In genomic region chr14:99595524-99595923, GRCh38 we compare ENCODE assay signal across 14 cellular contexts. TPM values are rescaled to one million over a fixed set of nuclear protein-coding genes. Genes with fewer than 3 reads are reported as not detected.
DNase-seq lines count a peak whose midpoint lies in the region; ATAC-seq and TF ChIP-seq lines count a peak whose summit lies in the region.
"Had no signal": no experiment of that assay in that cellular context is flagged by ENCODE, and none has a peak within 500 bp of the region (broad histone marks: within the 10 kb centered on the region; RNA-seq: fewer than 3 reads in every experiment).

No MANE protein-coding gene starts in this region.

- H3K4me3 ChIP-seq in mucosa of stomach (ENCODE audit: low read length) (no peak overlapping the region), uterus (no peak overlapping the region), psoas muscle (no peak overlapping the region)
- H3K4me3 ChIP-seq: K562 had no signal

- H3K4me1 ChIP-seq in mucosa of stomach (ENCODE audit: control insufficient read depth, insufficient read depth, low read length) (peaks cover 93% of the 10 kb centered on the region), uterus (peaks cover 0 to 22% of the 10 kb centered on the region in 2 donors), psoas muscle (peaks cover 41% of the 10 kb centered on the region)

- intact Hi-C loops in Right ventricle myocardium inferior (cut with DNase I) (loop anchor here (2.0 kb wide), 1 partner anchor 15 kb away; no protein-coding TSS in a partner anchor), left ventricle myocardium superior (cut with micrococcal nuclease) (no loop called here), uterus (cut with DNase I; ENCODE audit: low total_unique reads) (no loop called here), psoas muscle (cut with DNase I) (no loop called here)
- intact Hi-C loops in activated T-helper 1 cell treated with anti-CD3 and anti-CD28 coated beads, Interleukin-12 subunit alpha, Interleukin-12 subunit beta, Interleukin-2, Interleukin-4 antibody, amounts not matched to agents 30 ng/mL and 10 ng/mL and 1 ng/mL, durations not matched to agents 14 hours and 24 hours and 36 hours (cut with micrococcal nuclease), result loop anchor here (1.0 kb wide), 1 partner anchor 10 kb away; no protein-coding TSS in a partner anchor

- H3K27ac ChIP-seq in uterus (peak overlapping the region; percentile 12 to 47), psoas muscle (no peak overlapping the region)

- DNase-seq in Right ventricle myocardium inferior (ENCODE audit: missing footprints) (peak; percentile 39), left ventricle myocardium superior (no peak), uterus (no peak), psoas muscle (no peak), cortex of kidney (lab: John Stamatoyannopoulos, UW) (no peak)
- no peak for DNase-seq in activated T-helper 1 cell treated with anti-CD3 and anti-CD28 coated beads, Interleukin-12 subunit alpha, Interleukin-12 subunit beta, Interleukin-2, Interleukin-4 antibody, amounts not matched to agents 30 ng/mL and 10 ng/mL and 1 ng/mL, durations not matched to agents 14 hours and 24 hours and 36 hours (ENCODE audit: low spot score)
- DNase-seq: GDM1, NCI-H2081 treated with DMSO at 0.1 percent for 48 hours, T-helper 9 cell had no signal

- H3K9me3 Mint-ChIP-seq in activated T-helper 1 cell treated with anti-CD3 and anti-CD28 coated beads, Interleukin-12 subunit alpha, Interleukin-12 subunit beta, Interleukin-2, Interleukin-4 antibody, amounts not matched to agents 30 ng/mL and 10 ng/mL and 1 ng/mL, durations not matched to agents 14 hours and 24 hours and 36 hours, result no peaks in the 10 kb centered on the region
- H3K9me3 Mint-ChIP-seq: brain had no signal

- peak overlapping the region; percentile 57 for H3K9ac ChIP-seq in mucosa of stomach (ENCODE audit: low read length)

- peak overlapping the region; percentile 77 for H3K27ac Mint-ChIP-seq in activated T-helper 1 cell treated with anti-CD3 and anti-CD28 coated beads, Interleukin-12 subunit alpha, Interleukin-12 subunit beta, Interleukin-2, Interleukin-4 antibody, amounts not matched to agents 30 ng/mL and 10 ng/mL and 1 ng/mL, durations not matched to agents 14 hours and 24 hours and 36 hours

- no peaks in the 10 kb centered on the region for H3K36me3 ChIP-seq in mucosa of stomach (ENCODE audit: control insufficient read depth, insufficient read depth, low read length)
- H3K36me3 ChIP-seq in uterus, result no peaks in the 10 kb centered on the region
- H3K36me3 ChIP-seq in psoas muscle (ENCODE audit: insufficient read depth in 1 of 2, low read depth in 1 of 2), result no peaks in the 10 kb centered on the region

- H3K4me3 Mint-ChIP-seq in activated T-helper 1 cell treated with anti-CD3 and anti-CD28 coated beads, Interleukin-12 subunit alpha, Interleukin-12 subunit beta, Interleukin-2, Interleukin-4 antibody, amounts not matched to agents 30 ng/mL and 10 ng/mL and 1 ng/mL, durations not matched to agents 14 hours and 24 hours and 36 hours, result no peak overlapping the region

- H3K27me3 Mint-ChIP-seq in activated T-helper 1 cell treated with anti-CD3 and anti-CD28 coated beads, Interleukin-12 subunit alpha, Interleukin-12 subunit beta, Interleukin-2, Interleukin-4 antibody, amounts not matched to agents 30 ng/mL and 10 ng/mL and 1 ng/mL, durations not matched to agents 14 hours and 24 hours and 36 hours (ENCODE audit: insufficient read depth), result peaks cover 7% of the 10 kb centered on the region

- H3K36me3 Mint-ChIP-seq in activated T-helper 1 cell treated with anti-CD3 and anti-CD28 coated beads, Interleukin-12 subunit alpha, Interleukin-12 subunit beta, Interleukin-2, Interleukin-4 antibody, amounts not matched to agents 30 ng/mL and 10 ng/mL and 1 ng/mL, durations not matched to agents 14 hours and 24 hours and 36 hours (ENCODE audit: low read depth), result no peaks in the 10 kb centered on the region
- H3K36me3 Mint-ChIP-seq: brain had no signal

- 83 to 95% (median 85%) methylated on average over 7 of the region's 7 CpGs for WGBS in psoas muscle, 3 donors

- ATAC-seq in Right ventricle myocardium inferior (no peak), left ventricle myocardium superior (no peak), HG03097 (IDR thresholded peaks at IDR 0.05; ENCODE audit: low FRiP score, unreplicated experiment) (no peak), psoas muscle (no peak)
- ATAC-seq: K562 had no signal

- H3K27me3 ChIP-seq in mucosa of stomach (ENCODE audit: control insufficient read depth, insufficient read depth, low read length), result no peaks in the 10 kb centered on the region
- no peaks in the 10 kb centered on the region for H3K27me3 ChIP-seq in uterus
- no peaks in the 10 kb centered on the region for H3K27me3 ChIP-seq in psoas muscle (ENCODE audit: insufficient read depth in 3 of 3, low read length in 2 of 3)

- TF ChIP-seq CTCF in uterus (IDR thresholded peaks at IDR 0.05) (no peak), psoas muscle (IDR thresholded peaks at IDR 0.05) (no peak)

- no peak for TF ChIP-seq POLR2A in uterus (IDR thresholded peaks at IDR 0.05)

- H3K4me1 Mint-ChIP-seq in activated T-helper 1 cell treated with anti-CD3 and anti-CD28 coated beads, Interleukin-12 subunit alpha, Interleukin-12 subunit beta, Interleukin-2, Interleukin-4 antibody, amounts not matched to agents 30 ng/mL and 10 ng/mL and 1 ng/mL, durations not matched to agents 14 hours and 24 hours and 36 hours (ENCODE audit: low read depth), result peaks cover 11% of the 10 kb centered on the region

- H3K9me3 ChIP-seq in mucosa of stomach (ENCODE audit: control insufficient read depth, low read length) (no peaks in the 10 kb centered on the region), uterus (no peaks in the 10 kb centered on the region), psoas muscle (no peaks in the 10 kb centered on the region)

RNA-seq across cellular contexts. Expression of gene CCDC85C, which starts 8.5 kb away (rescaled TPM):
- total RNA-seq in Right ventricle myocardium inferior, result 53.1 TPM
- total RNA-seq in left ventricle myocardium superior, result 49.3 TPM
- 7.4 and 7.6 TPM in 2 replicates for total RNA-seq in activated T-helper 1 cell treated with anti-CD3 and anti-CD28 coated beads, Interleukin-12 subunit alpha, Interleukin-12 subunit beta, Interleukin-2, Interleukin-4 antibody, amounts not matched to agents 30 ng/mL and 10 ng/mL and 1 ng/mL, durations not matched to agents 14 hours and 24 hours and 36 hours
- total RNA-seq in uterus, result 10 to 100 TPM in 2 of 4 donors, 1 to 10 TPM in 1, under 1 TPM in 1; 0.88 to 56.3 (median 13.6) TPM
- total RNA-seq in psoas muscle, result 10 to 100 TPM in 2 of 4 donors, 1 to 10 TPM in 2; 5.8 to 21.0 (median 9.9) TPM
- 10 to 100 TPM in 1 of 3 donors, 1 to 10 TPM in 2; 1.8 to 10.8 (median 4.4) TPM for polyA plus RNA-seq in psoas muscle

RNA-seq across cellular contexts. Expression of gene HHIPL1, which starts 49.4 kb away (rescaled TPM):
- 1.5 TPM for total RNA-seq in Right ventricle myocardium inferior
- 1.5 TPM for total RNA-seq in left ventricle myocardium superior
- total RNA-seq in activated T-helper 1 cell treated with anti-CD3 and anti-CD28 coated beads, Interleukin-12 subunit alpha, Interleukin-12 subunit beta, Interleukin-2, Interleukin-4 antibody, amounts not matched to agents 30 ng/mL and 10 ng/mL and 1 ng/mL, durations not matched to agents 14 hours and 24 hours and 36 hours, result not detected in 2 replicates
- 1 to 10 TPM in 3 of 4 donors, under 1 TPM in 1; under 0.01 to 8.2 (median 3.0) TPM for total RNA-seq in uterus
- under 1 TPM; 0.32 to 0.86 (median 0.62) TPM for total RNA-seq in psoas muscle
- under 1 TPM; 0.12 to 0.18 (median 0.17) TPM for polyA plus RNA-seq in psoas muscle
- total RNA-seq: K562, mononuclear cell had no signal
- polyA plus RNA-seq: K562 had no signal

Comparison
In these comparisons a context has a peak if more than half of its experiments do, and no peak if none do; other contexts are left out.
1. intact Hi-C loops: an anchor here in Right ventricle myocardium inferior (2.0 kb wide) and activated T-helper 1 cell treated with anti-CD3 and anti-CD28 coated beads, Interleukin-12 subunit alpha, Interleukin-12 subunit beta, Interleukin-2, Interleukin-4 antibody, amounts not matched to agents 30 ng/mL and 10 ng/mL and 1 ng/mL, durations not matched to agents 14 hours and 24 hours and 36 hours (1.0 kb wide); none called in left ventricle myocardium superior, uterus and psoas muscle.